Comparison of ENCODE assay signal across 8 cellular contexts in genomic region chr9:128881884-128882676, GRCh38. TPM values are rescaled to one million over a fixed set of nuclear protein-coding genes. Genes with fewer than 3 reads are reported as not detected.
DNase-seq lines count a peak whose midpoint lies in the region; ATAC-seq, FAIRE-seq and TF ChIP-seq lines count a peak whose summit lies in the region.

Gene KYAT1, minus strand, starts transcription at chr9:128881950. Its CDS starts 36,545 bp downstream, at chr9:128845405.
Gene LRRC8A, plus strand, starts transcription at chr9:128882133. Its CDS starts 25,032 bp downstream, at chr9:128907165.

- 0 to 1% (median 1%) methylated on average over 43 to 70 of the region's 70 CpGs for WGBS in ovary, 3 donors
- WGBS in thyroid gland, 2 donors: 0 to 1% methylated on average over 34 to 48 of the region's 70 CpGs

- DNase-seq in GM12891 (ENCODE audit: insufficient read length, low spot score): peak; percentile 96
- DNase-seq in NCI-H1417 treated with DMSO at 0.1 percent for 48 hours (lab: John Stamatoyannopoulos, UW): peak; percentile 89
- DNase-seq in SW 1271 (lab: John Stamatoyannopoulos, UW): peak; percentile 90 to 96
- DNase-seq in activated naive CD8-positive, alpha-beta T cell treated with anti-CD3 and anti-CD28 coated beads, Interleukin-2, amount 50 U/mL, for 16 hours (ENCODE audit: low read depth, low spot score): peak; percentile 96
- DNase-seq in Right ventricle myocardium inferior (ENCODE audit: missing footprints): peak; percentile 99
- peak; percentile 97 to 98 (median 97) for DNase-seq in ovary
- peak; percentile 98 to 99 for DNase-seq in thyroid gland

- FAIRE-seq in GM12891 (lab: Jason Lieb, UNC): peak; percentile 96

- H3K4me3 ChIP-seq in ovary: peak within 1 kb of the TSS; percentile 92
- H3K4me3 ChIP-seq in thyroid gland (replicated peaks in 1 of 3): peak within 1 kb of the TSS; percentile 48 to 83 (median 59)

- ATAC-seq in HG02798 (IDR thresholded peaks at IDR 0.05; ENCODE audit: poor library complexity, unreplicated experiment): peak; percentile 88
- peak; percentile 93 for ATAC-seq in Right ventricle myocardium inferior

- peak; percentile 65; the same call in 1 of the 2 replicates for TF ChIP-seq POLR2A in GM12891 (IDR thresholded peaks at IDR 0.05; ENCODE audit: low read depth, low read length)
- TF ChIP-seq POLR2A in ovary (IDR thresholded peaks at IDR 0.05): peak; percentile 59
- TF ChIP-seq POLR2A in thyroid gland (IDR thresholded peaks at IDR 0.05): peak; percentile 44 to 82

- H3K9me3 ChIP-seq in ovary: no peaks in the 10 kb centered on the region
- H3K9me3 ChIP-seq in thyroid gland: no peaks in the 10 kb centered on the region

- H3K27me3 ChIP-seq in ovary (no peaks in the 10 kb centered on the region), thyroid gland (no peaks in the 10 kb centered on the region)

- H3K4me1 ChIP-seq in ovary (ENCODE audit: insufficient read depth): peaks cover 11% of the 10 kb centered on the region
- H3K4me1 ChIP-seq in thyroid gland: peaks cover 19 to 45% of the 10 kb centered on the region in 2 donors

- no peaks in the 10 kb centered on the region for H3K36me3 ChIP-seq in ovary
- peaks cover 0 to 6% of the 10 kb centered on the region in 2 donors for H3K36me3 ChIP-seq in thyroid gland

- no peak for TF ChIP-seq EP300 in ovary (IDR thresholded peaks at IDR 0.05)

- peak in 1 of 3 donors; percentile 44 for TF ChIP-seq CTCF in ovary (IDR thresholded peaks at IDR 0.05)
- TF ChIP-seq CTCF in thyroid gland (IDR thresholded peaks at IDR 0.05): peak in 2 of 6 experiments; percentile 17 to 40

- H3K27ac ChIP-seq in ovary (peak within 1 kb of the TSS; percentile 99 to 100), thyroid gland (peak within 1 kb of the TSS; percentile 93 to 99 (median 95))

- intact Hi-C loops in Right ventricle myocardium inferior (cut with DNase I): loop anchor here (2.0 kb wide), 2 partner anchors 19 to 35 kb away; no protein-coding TSS in a partner anchor
- intact Hi-C loops in ovary (cut with DNase I): loop anchor here in 3 of 4 donors (5.0 kb wide), 1 partner anchor 35 kb away; no protein-coding TSS in a partner anchor
- intact Hi-C loops in thyroid gland (cut with DNase I): loop anchor here (5.0 kb wide), 1 partner anchor 40 kb away; the partner anchor contains the start of gene PHYHD1

TF ChIP-seq in GM12891, 5 proteins besides CTCF, POLR2A, EP300 and RAD21:
- peak; percentile 65 for TF ChIP-seq POLR2AphosphoS5 (IDR thresholded peaks at IDR 0.05; ENCODE audit: low read depth, low read length)
- peak; percentile 47; the same call in 1 of the 2 replicates for TF ChIP-seq TAF1 (IDR thresholded peaks at IDR 0.05; ENCODE audit: low read depth, low read length)
- TF ChIP-seq POU2F2 (IDR thresholded peaks at IDR 0.05; ENCODE audit: low read depth, low read length): no peak
- TF ChIP-seq SPI1 (IDR thresholded peaks at IDR 0.05; ENCODE audit: low read depth, low read length): peak; percentile 54; the same call in 1 of the 2 replicates
- no peak for TF ChIP-seq PAX5 (IDR thresholded peaks at IDR 0.05; ENCODE audit: insufficient read depth, low read length, severe bottlenecking)
TF ChIP-seq in GM12891: peak in this region for 3.

RNA-seq across cellular contexts. Expression of gene KYAT1, which starts in this region (rescaled TPM):
- 6.8 TPM for polyA plus RNA-seq in GM12891 (2012; ENCODE audit: low read depth, missing spikeins)
- total RNA-seq in Right ventricle myocardium inferior (11.9 TPM), ovary (10 to 100 TPM in 1 of 7 donors, 1 to 10 TPM in 6; 4.6 to 10.2 (median 6.1) TPM), thyroid gland (10 to 100 TPM in 3 of 4 donors, 1 to 10 TPM in 1; 5.8 to 12.6 (median 12.3) TPM)
- 1 to 10 TPM; 4.2 to 5.8 TPM for polyA plus RNA-seq in ovary

RNA-seq across cellular contexts. Expression of gene LRRC8A, which starts in this region (rescaled TPM):
- 5.2 TPM for polyA plus RNA-seq in GM12891 (2012; ENCODE audit: low read depth, missing spikeins)
- total RNA-seq in Right ventricle myocardium inferior (23.9 TPM), ovary (10 to 100 TPM; 18.1 to 39.7 (median 26.4) TPM), thyroid gland (10 to 100 TPM; 56.3 to 65.6 (median 61.5) TPM)
- polyA plus RNA-seq in ovary: 10 to 100 TPM; 21.2 to 28.5 TPM

Comparison
In these comparisons a context has a peak if more than half of its experiments do, and no peak if none do; other contexts are left out.
1. Peak in every context shown above with its lines: DNase-seq, ATAC-seq, H3K4me3 ChIP-seq and H3K27ac ChIP-seq.